9 cellular contexts compared by ENCODE assay signal in the genomic region with DNA sequence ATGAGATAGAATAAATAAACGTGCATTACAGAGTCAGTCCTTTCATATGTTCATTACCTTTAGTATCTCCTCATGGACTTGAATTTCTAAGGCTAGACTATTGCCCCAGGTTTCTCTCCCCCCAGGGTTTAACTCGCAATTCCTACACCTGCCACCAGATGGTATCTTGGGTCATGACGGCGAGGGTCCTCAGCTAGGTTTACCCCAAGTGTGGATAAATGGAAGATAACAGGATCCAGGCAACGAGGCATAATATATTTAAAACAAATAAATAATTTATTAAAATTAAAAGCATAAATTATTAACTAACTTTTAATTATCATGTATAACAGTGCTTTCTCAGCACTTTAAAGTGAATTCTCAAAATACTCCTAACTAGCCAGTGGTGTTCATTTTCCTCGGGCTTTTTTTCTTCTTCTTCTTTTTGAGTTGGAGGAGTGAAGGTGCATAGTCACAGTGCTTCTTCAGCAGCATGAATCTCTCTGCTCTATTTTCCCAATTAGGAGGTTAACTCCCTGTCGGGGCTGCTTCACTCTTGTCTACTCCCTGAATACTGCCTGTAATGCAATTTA.
A peak's percentile ranks its signal among the peaks of the same experiment; 100 is the strongest.
DNase-seq lines count a peak whose midpoint lies in the region; ATAC-seq and TF ChIP-seq lines count a peak whose summit lies in the region.
"Had no signal": no experiment of that assay in that cellular context is flagged by ENCODE, and none has a peak within 500 bp of the region (broad histone marks: within the 10 kb centered on the region; RNA-seq: fewer than 3 reads in every experiment).

No MANE protein-coding gene starts in this region.

- H3K4me3 Mint-ChIP-seq in naive thymus-derived CD4-positive, alpha-beta T cell = no peak overlapping the region

- no peaks in the 10 kb centered on the region for H3K36me3 Mint-ChIP-seq in naive thymus-derived CD4-positive, alpha-beta T cell

- H3K36me3 ChIP-seq in mammary epithelial cell (ENCODE audit: insufficient read depth, low read length) = no peaks in the 10 kb centered on the region
- H3K36me3 ChIP-seq in naive thymus-derived CD4-positive, alpha-beta T cell (ENCODE audit: control insufficient read depth in 2 of 3, insufficient read depth in 3 of 3, low read length in 3 of 3) = no peaks in the 10 kb centered on the region
- H3K36me3 ChIP-seq: BLaER1 treated with 17β-estradiol and CSF1 and Interleukin-3, amounts not matched to agents 10 nM and 100 nM had no signal

- H3K9ac ChIP-seq in mammary epithelial cell (ENCODE audit: insufficient read depth, low read length) = no peak overlapping the region
- H3K9ac ChIP-seq: BLaER1 treated with 17β-estradiol and CSF1 and Interleukin-3, amounts not matched to agents 10 nM and 100 nM had no signal

- H3K9me3 Mint-ChIP-seq in naive thymus-derived CD4-positive, alpha-beta T cell = no peaks in the 10 kb centered on the region

- CTCF ChIA-PET in mammary epithelial cell (lab: Charles Lee; ENCODE audit: low non-redundant PET) = interaction anchor here (0.6 kb wide), 1 partner anchor 197 kb away, joined by 4 read pairs; no protein-coding TSS in a partner anchor
- CTCF ChIA-PET in naive thymus-derived CD4-positive, alpha-beta T cell (lab: Charles Lee) = interaction anchor here (1.5 kb wide), 1 partner anchor 330 kb away, joined by 3 read pairs; no protein-coding TSS in a partner anchor

- peak; percentile 89 for ATAC-seq in GM21526 (IDR thresholded peaks at IDR 0.05; ENCODE audit: low FRiP score, unreplicated experiment)
- peak; percentile 64 for ATAC-seq in naive thymus-derived CD4-positive, alpha-beta T cell
- ATAC-seq in GM19023 (IDR thresholded peaks at IDR 0.05; ENCODE audit: unreplicated experiment) = no peak

- peak; percentile 77 to 84 for TF ChIP-seq CTCF in mammary epithelial cell (conservative IDR thresholded peaks at IDR 0.05 in 1 of 2, IDR thresholded peaks at IDR 0.05 in 1 of 2; ENCODE audit: extremely low read depth in 1 of 2, insufficient read depth in 1 of 2, low read depth in 1 of 2, low read length in 2 of 2)

- H3K9me3 ChIP-seq in mammary epithelial cell (replicated peaks; ENCODE audit: insufficient read depth, low read length) = no peaks in the 10 kb centered on the region
- no peaks in the 10 kb centered on the region for H3K9me3 ChIP-seq in naive thymus-derived CD4-positive, alpha-beta T cell (ENCODE audit: control insufficient read depth in 2 of 3, low read length in 3 of 3)

- H3K4me1 Mint-ChIP-seq in naive thymus-derived CD4-positive, alpha-beta T cell = peaks cover 0 to 12% (median 0%) of the 10 kb centered on the region in 7 donors

- peak overlapping the region in 1 of 9 donors; percentile 21 for H3K27ac Mint-ChIP-seq in naive thymus-derived CD4-positive, alpha-beta T cell

- no TSS peak for BruUV-seq in mammary epithelial cell (replicated peaks; lab: Mats Ljungman, UMichigan)

- H3K4me3 ChIP-seq in mammary epithelial cell (replicated peaks in 1 of 3; ENCODE audit: insufficient read depth in 1 of 3, low read depth in 2 of 3, low read length in 3 of 3) = no peak overlapping the region
- no peak overlapping the region for H3K4me3 ChIP-seq in naive thymus-derived CD4-positive, alpha-beta T cell (ENCODE audit: low read length)
- H3K4me3 ChIP-seq: BLaER1 treated with 17β-estradiol and CSF1 and Interleukin-3, amounts not matched to agents 10 nM and 100 nM had no signal

- H3K27me3 Mint-ChIP-seq in naive thymus-derived CD4-positive, alpha-beta T cell = peaks cover 0 to 15% (median 10%) of the 10 kb centered on the region in 5 donors

- POLR2A ChIA-PET in naive thymus-derived CD4-positive, alpha-beta T cell (lab: Charles Lee) = no interaction called here

- in situ Hi-C loops in mammary epithelial cell (cut with MboI; ENCODE audit: low sequenced_read_pairs in 2 of 2) = loop anchor here in 1 of 2 donors (10.0 kb wide), 1 partner anchor 199 kb away; no protein-coding TSS in a partner anchor

- DNase-seq in NCI-H2081 (lab: John Stamatoyannopoulos, UW) (peak; percentile 24 to 59), NCI-H2081 treated with DMSO at 0.1 percent for 48 hours (lab: John Stamatoyannopoulos, UW) (no peak), LHCN-M2 (ENCODE audit: low read depth) (peak; percentile 13), T follicular helper cell (ENCODE audit: low read depth) (peak; percentile 11), mammary epithelial cell (peak; percentile 28)
- DNase-seq in naive thymus-derived CD4-positive, alpha-beta T cell = peak in 8 of 9 donors; percentile 8 to 42 (median 27)

- intact Hi-C loops in mammary epithelial cell (cut with micrococcal nuclease) = loop anchor here (1.0 kb wide), 2 partner anchors 42 to 197 kb away; no protein-coding TSS in a partner anchor
- intact Hi-C loops in naive thymus-derived CD4-positive, alpha-beta T cell (cut with micrococcal nuclease) = loop anchor here in 1 of 2 donors (5.0 kb wide), 1 partner anchor 242 kb away; the partner anchor contains the start of gene CAND1

- no peak overlapping the region for H2AFZ ChIP-seq in mammary epithelial cell (ENCODE audit: low read depth, low read length)

- H4K20me1 ChIP-seq in mammary epithelial cell (ENCODE audit: insufficient read depth, low read length) = no peaks in the 10 kb centered on the region

- H3K4me2 ChIP-seq in mammary epithelial cell (ENCODE audit: insufficient read depth, low read depth, low read length) = no peak overlapping the region
- H3K4me2 ChIP-seq: BLaER1 treated with 17β-estradiol and CSF1 and Interleukin-3, amounts not matched to agents 10 nM and 100 nM had no signal

- H3K27me3 ChIP-seq in mammary epithelial cell (ENCODE audit: insufficient read depth, low read length) = no peaks in the 10 kb centered on the region
- H3K27me3 ChIP-seq in naive thymus-derived CD4-positive, alpha-beta T cell (ENCODE audit: control insufficient read depth in 2 of 2, insufficient read depth in 2 of 2, low read length in 2 of 2) = no peaks in the 10 kb centered on the region
- H3K27me3 ChIP-seq: BLaER1 treated with 17β-estradiol and CSF1 and Interleukin-3, amounts not matched to agents 10 nM and 100 nM had no signal

- dilution Hi-C loops in mammary epithelial cell (cut with HindIII; ENCODE audit: low sequenced_read_pairs) = loop anchor here (5.0 kb wide), 1 partner anchor 88 kb away; no protein-coding TSS in a partner anchor

- WGBS in mammary epithelial cell (ENCODE audit: low coverage, missing lambda C conversion rate) = 36% methylated on average over 7 of the region's 7 CpGs

- no peak overlapping the region for H3K27ac ChIP-seq in mammary epithelial cell (ENCODE audit: insufficient read depth, low read depth, low read length)
- no peak overlapping the region for H3K27ac ChIP-seq in naive thymus-derived CD4-positive, alpha-beta T cell (ENCODE audit: low read depth, low read length)
- H3K27ac ChIP-seq: BLaER1 treated with 17β-estradiol and CSF1 and Interleukin-3, amounts not matched to agents 10 nM and 100 nM had no signal

- H3K79me2 ChIP-seq in mammary epithelial cell (ENCODE audit: insufficient read depth, low read length) = peaks cover 36% of the 10 kb centered on the region

- no peaks in the 10 kb centered on the region for H3K4me1 ChIP-seq in mammary epithelial cell (ENCODE audit: insufficient read depth, low read length)
- no peaks in the 10 kb centered on the region for H3K4me1 ChIP-seq in naive thymus-derived CD4-positive, alpha-beta T cell (ENCODE audit: control insufficient read depth in 2 of 2, insufficient read depth in 2 of 2, low read length in 2 of 2)
- H3K4me1 ChIP-seq: BLaER1 treated with 17β-estradiol and CSF1 and Interleukin-3, amounts not matched to agents 10 nM and 100 nM had no signal
